In genomic region chr11:17972987-17973386, GRCh38 we compare ENCODE assay signal across 7 cellular contexts. TPM values are rescaled to one million over a fixed set of nuclear protein-coding genes. Genes with fewer than 3 reads are reported as not detected.
DNase-seq lines count a peak whose midpoint lies in the region; TF ChIP-seq lines count a peak whose summit lies in the region.

No MANE protein-coding gene starts in this region.

- H3K27ac ChIP-seq in cingulate gyrus (ENCODE audit: low read depth, low read length) = peak overlapping the region; percentile 41

- DNase-seq in NCI-H446 (lab: John Stamatoyannopoulos, UW) (peak; percentile 27 to 80), lung microvascular endothelial cell (ENCODE audit: low read depth in 2 of 2) (peak; percentile 57 to 58), NCI-H2196 (lab: John Stamatoyannopoulos, UW; ENCODE audit: unreplicated experiment) (no peak), NCI-H510A treated with DMSO at 0.1 percent for 48 hours (lab: John Stamatoyannopoulos, UW) (no peak)
- DNase-seq in stimulated activated CD4-positive, alpha-beta T cell treated with anti-CD3 and anti-CD28 coated beads, Interleukin-4, amount 100 ng/mL, for 24 hours = no peak

- peak; percentile 61 for TF ChIP-seq CTCF in GM12874 (IDR thresholded peaks at IDR 0.05; ENCODE audit: insufficient read depth, low read depth, low read length)

RNA-seq across cellular contexts. Expression of gene SERGEF, which starts 39.9 kb away (rescaled TPM):
- 15.9 and 20.0 TPM in 2 replicates for total RNA-seq in lung microvascular endothelial cell

Comparison
In these comparisons a context has a peak if more than half of its experiments do, and no peak if none do; other contexts are left out.
1. DNase-seq: peak in NCI-H446 (2 of 2) and lung microvascular endothelial cell (2 of 2); none in stimulated activated CD4-positive, alpha-beta T cell treated with anti-CD3 and anti-CD28 coated beads, Interleukin-4, amount 100 ng/mL, for 24 hours (single experiment), NCI-H2196 (single experiment) and NCI-H510A treated with DMSO at 0.1 percent for 48 hours (single experiment).